In the genomic region with DNA sequence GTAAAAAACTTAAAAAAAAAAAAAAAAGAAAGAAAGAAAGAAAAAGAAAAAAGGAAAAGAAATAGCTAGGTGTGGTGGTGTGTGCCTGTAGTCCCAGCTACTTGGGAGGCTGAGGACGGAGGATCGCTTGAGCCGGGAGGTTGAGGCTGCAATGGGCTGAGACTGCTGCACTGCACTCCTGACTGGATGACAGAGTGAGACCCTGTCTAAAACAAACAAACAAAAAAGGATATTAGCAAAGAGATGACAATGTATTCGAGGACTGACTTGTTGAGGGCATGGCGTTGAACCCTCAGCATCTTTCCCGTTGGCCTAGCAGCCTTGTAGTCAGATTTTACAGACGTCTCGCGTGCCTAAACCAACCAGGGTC, we compare ENCODE assay signal across 8 cellular contexts. TPM values are rescaled to one million over a fixed set of nuclear protein-coding genes. Genes with fewer than 3 reads are reported as not detected.
DNase-seq lines count a peak whose midpoint lies in the region; ATAC-seq and TF ChIP-seq lines count a peak whose summit lies in the region.

No MANE protein-coding gene starts in this region.

- H3K27me3 ChIP-seq in AG04450 (ENCODE audit: control insufficient read depth, insufficient read depth, low read length), result no peaks in the 10 kb centered on the region
- no peaks in the 10 kb centered on the region for H3K27me3 ChIP-seq in Loucy (ENCODE audit: insufficient read depth, low read length, poor library complexity, severe bottlenecking)

- no peak for ATAC-seq in naive thymus-derived CD8-positive, alpha-beta T cell
- no peak for ATAC-seq in GM19467 (IDR thresholded peaks at IDR 0.05; ENCODE audit: unreplicated experiment)
- ATAC-seq in GM19023 (IDR thresholded peaks at IDR 0.05; ENCODE audit: unreplicated experiment), result no peak
- no peak for ATAC-seq in left lobe of liver

- no peaks in the 10 kb centered on the region for H3K9me2 ChIP-seq in Loucy (replicated peaks; ENCODE audit: low read depth, low read length)

- DNase-seq in AG04450 (ENCODE audit: low read depth, low spot score) (no peak), left lobe of liver (ENCODE audit: low spot score) (no peak)
- DNase-seq in naive thymus-derived CD8-positive, alpha-beta T cell, result no peak
- DNase-seq in stimulated activated CD4-positive, alpha-beta T cell treated with anti-CD3 and anti-CD28 coated beads, Interleukin-4, amount 100 ng/mL, for 1 hour, result no peak

- H3K4me3 ChIP-seq in AG04450 (ENCODE audit: low read depth, low read length), result peak overlapping the region; percentile 72
- peak overlapping the region; percentile 83 for H3K4me3 ChIP-seq in Loucy (ENCODE audit: low read length, poor library complexity, severe bottlenecking)

- peak overlapping the region; percentile 25 for H3K27ac ChIP-seq in AG04450 (ENCODE audit: low read depth, low read length)

- no peaks in the 10 kb centered on the region for H3K9me3 Mint-ChIP-seq in dendritic cell treated with granulocyte-macrophage colony-stimulating factor and Interleukin-4, amounts not matched to agents 40 ng/mL and 50 ng/mL, for 4 days
- H3K9me3 Mint-ChIP-seq in naive thymus-derived CD8-positive, alpha-beta T cell, result no peaks in the 10 kb centered on the region

- peak overlapping the region; percentile 98 for H2AFZ ChIP-seq in Loucy (ENCODE audit: low read length)

- intact Hi-C loops in dendritic cell treated with granulocyte-macrophage colony-stimulating factor and Interleukin-4, amounts not matched to agents 40 ng/mL and 50 ng/mL, for 4 days (cut with micrococcal nuclease), result loop anchor here (2.0 to 10.0 kb wide), 2 partner anchors 67 to 161 kb away; a partner anchor contains a TSS

- H3K4me1 ChIP-seq in Loucy (ENCODE audit: insufficient read depth, low read length, poor library complexity, severe bottlenecking), result peaks cover 14% of the 10 kb centered on the region

- H3K9me3 ChIP-seq in AG04450 (ENCODE audit: control insufficient read depth, insufficient read depth, low read length), result no peaks in the 10 kb centered on the region
- H3K9me3 ChIP-seq in Loucy (ENCODE audit: insufficient read depth, low read depth, low read length), result no peaks in the 10 kb centered on the region

- H3K79me2 ChIP-seq in Loucy (ENCODE audit: insufficient read depth, low read length), result peaks cover 10% of the 10 kb centered on the region

- H3K36me3 ChIP-seq in Loucy (ENCODE audit: insufficient read depth, low read length), result no peaks in the 10 kb centered on the region

- H3F3A ChIP-seq in Loucy (ENCODE audit: low read depth), result no peaks in the 10 kb centered on the region

- CTCF ChIA-PET in AG04450 (lab: Charles Lee), result interaction anchor here (0.6 to 1.2 kb wide), 3 partner anchors 17 to 502 kb away, joined by 3 to 5 read pairs (median 3); no protein-coding TSS in a partner anchor

- H3K27ac Mint-ChIP-seq in dendritic cell treated with granulocyte-macrophage colony-stimulating factor and Interleukin-4, amounts not matched to agents 40 ng/mL and 50 ng/mL, for 4 days, result peak overlapping the region; percentile 88
- H3K27ac Mint-ChIP-seq in naive thymus-derived CD8-positive, alpha-beta T cell, result peak overlapping the region in 9 of 10 donors; percentile 77 to 95 (median 91)

- TF ChIP-seq CTCF in AG04450 (IDR thresholded peaks at IDR 0.05; ENCODE audit: low read depth, low read length), result no peak
- no peak for TF ChIP-seq CTCF in Loucy (conservative IDR thresholded peaks at IDR 0.05; ENCODE audit: low read length)

- no peaks in the 10 kb centered on the region for H3K27me3 Mint-ChIP-seq in dendritic cell treated with granulocyte-macrophage colony-stimulating factor and Interleukin-4, amounts not matched to agents 40 ng/mL and 50 ng/mL, for 4 days
- no peaks in the 10 kb centered on the region for H3K27me3 Mint-ChIP-seq in naive thymus-derived CD8-positive, alpha-beta T cell

- peak overlapping the region; percentile 87 for H3K4me3 Mint-ChIP-seq in dendritic cell treated with granulocyte-macrophage colony-stimulating factor and Interleukin-4, amounts not matched to agents 40 ng/mL and 50 ng/mL, for 4 days
- peak overlapping the region; percentile 76 to 93 (median 89) for H3K4me3 Mint-ChIP-seq in naive thymus-derived CD8-positive, alpha-beta T cell

- H3K9ac ChIP-seq in Loucy (ENCODE audit: low read depth, low read length, poor library complexity, severe bottlenecking), result peak overlapping the region; percentile 80

- H4K20me1 ChIP-seq in Loucy (ENCODE audit: insufficient read depth, low read length, poor library complexity, severe bottlenecking), result no peaks in the 10 kb centered on the region

- H3K36me3 Mint-ChIP-seq in dendritic cell treated with granulocyte-macrophage colony-stimulating factor and Interleukin-4, amounts not matched to agents 40 ng/mL and 50 ng/mL, for 4 days (ENCODE audit: low read depth), result peaks cover 2% of the 10 kb centered on the region
- H3K36me3 Mint-ChIP-seq in naive thymus-derived CD8-positive, alpha-beta T cell, result peaks cover 0 to 2% (median 0%) of the 10 kb centered on the region in 3 donors

- POLR2A ChIA-PET in AG04450 (lab: Yijun Ruan, JAX), result interaction anchor here (0.6 to 1.2 kb wide), 3 partner anchors 42 to 1263 kb away, joined by 6 read pairs; a partner anchor contains a TSS
- POLR2A ChIA-PET in naive thymus-derived CD8-positive, alpha-beta T cell (lab: Charles Lee), result interaction anchor here (0.6 to 2.6 kb wide), 4 partner anchors 10 to 73 kb away, joined by 3 to 23 read pairs (median 4); a partner anchor contains a TSS

- H3K4me2 ChIP-seq in Loucy (ENCODE audit: low read depth, low read length, poor library complexity, severe bottlenecking), result peak overlapping the region; percentile 90

- H3K4me1 Mint-ChIP-seq in dendritic cell treated with granulocyte-macrophage colony-stimulating factor and Interleukin-4, amounts not matched to agents 40 ng/mL and 50 ng/mL, for 4 days (ENCODE audit: low read depth), result peaks cover 25% of the 10 kb centered on the region
- H3K4me1 Mint-ChIP-seq in naive thymus-derived CD8-positive, alpha-beta T cell, result peaks cover 15 to 33% (median 27%) of the 10 kb centered on the region in 4 donors

RNA-seq across cellular contexts. Expression of a gene that starts 0.6 kb away (rescaled TPM):
- polyA plus RNA-seq in AG04450 (2011; rRNA removed), result 48.1 and 60.9 TPM in 2 replicates
- 11.2 and 15.7 TPM in 2 replicates for polyA minus RNA-seq in AG04450 (2011; rRNA and poly(A)+ RNA removed)
- total RNA-seq in naive thymus-derived CD8-positive, alpha-beta T cell, result 10 to 100 TPM; 28.6 to 31.4 TPM
- 10 to 100 TPM; 35.8 to 43.8 (median 40.1) TPM for polyA plus RNA-seq in naive thymus-derived CD8-positive, alpha-beta T cell
- total RNA-seq in left lobe of liver, result 135 TPM
